ENCODE assay signal across 10 cellular contexts in genomic region chr10:118220346-118220745, GRCh38.
"Had no signal": no experiment of that assay in that cellular context is flagged by ENCODE, and none has a peak within 500 bp of the region (broad histone marks: within the 10 kb centered on the region; RNA-seq: fewer than 3 reads in every experiment).

No MANE protein-coding gene starts in this region.

- H3K4me1 ChIP-seq: HAP-1 had no signal

- H3K9ac ChIP-seq: GM23248 had no signal

- H3K9me3 ChIP-seq: HAP-1 had no signal

- DNase-seq: GM23248, GOT3, H7, HCEC 1CT, HFFc6 had no signal

- H3K27ac ChIP-seq: GM23248 had no signal

- FAIRE-seq: H1, H54 had no signal

- H3K27ac Mint-ChIP-seq: GM23338, HFFc6 had no signal

- H3K4me3 ChIP-seq: GM23248, GM23338, HAP-1 had no signal

- H3K4me2 ChIP-seq: GM23338 had no signal

- H2AFZ ChIP-seq: GM23248, GM23338 had no signal

- H3K4me3 Mint-ChIP-seq: GM23338, HFFc6 had no signal

- H3K36me3 ChIP-seq: HAP-1 had no signal

- ATAC-seq: GM23338, HCT116 had no signal
